In genomic region chr1:23562138-23562819, GRCh38 we compare ENCODE assay signal across 1 cellular context.
TF ChIP-seq lines count a peak whose summit lies in the region.

No MANE protein-coding gene starts in this region.

TF ChIP-seq in K562, 482 proteins besides CTCF, POLR2A, EP300 and RAD21 (continued from another document):
- no peak for TF ChIP-seq ZNF280B (CRISPR knock-in tag; IDR thresholded peaks at IDR 0.05)
- TF ChIP-seq SNIP1 (IDR thresholded peaks at IDR 0.05; ENCODE audit: low read depth) = no peak
- TF ChIP-seq IRF2 (CRISPR knock-in tag; IDR thresholded peaks at IDR 0.05) = no peak
- peak; percentile 93 for TF ChIP-seq HMGN3 (IDR thresholded peaks at IDR 0.05; ENCODE audit: borderline replicate concordance, extremely low read depth, insufficient read length, low read depth, low read length)
- TF ChIP-seq E4F1 (CRISPR knock-in tag; IDR thresholded peaks at IDR 0.05; ENCODE audit: borderline replicate concordance) = no peak
- no peak for TF ChIP-seq KDM5B (IDR thresholded peaks at IDR 0.05; ENCODE audit: insufficient replicate concordance, low read depth, low read length)
- TF ChIP-seq CSDE1 (IDR thresholded peaks at IDR 0.05) = no peak
- TF ChIP-seq ZNF511 (CRISPR knock-in tag; IDR thresholded peaks at IDR 0.05) = no peak
- peak; percentile 76 for TF ChIP-seq CBFA2T3 (IDR thresholded peaks at IDR 0.05)
- TF ChIP-seq FOXA3 (CRISPR knock-in tag; conservative IDR thresholded peaks at IDR 0.05 in 1 of 2, IDR thresholded peaks at IDR 0.05 in 1 of 2) = peak; percentile 92 to 98
- peak; percentile 13 for TF ChIP-seq PHF20 (IDR thresholded peaks at IDR 0.05; ENCODE audit: partially characterized antibody)
- TF ChIP-seq NEUROD1 (IDR thresholded peaks at IDR 0.05; ENCODE audit: borderline replicate concordance, low read depth, low read length, partially characterized antibody) = peak; percentile 13
- no peak for TF ChIP-seq ZNF121 (CRISPR knock-in tag; conservative IDR thresholded peaks at IDR 0.05)
- no peak for TF ChIP-seq KLF13 (tag; IDR thresholded peaks at IDR 0.05; ENCODE audit: borderline replicate concordance, low read depth)
- TF ChIP-seq RAD51 (IDR thresholded peaks at IDR 0.05; ENCODE audit: borderline replicate concordance, low read depth) = no peak; the same call in 1 of the 2 replicates
- no peak for TF ChIP-seq DEAF1 (CRISPR knock-in tag; IDR thresholded peaks at IDR 0.05)
- TF ChIP-seq NKRF (IDR thresholded peaks at IDR 0.05; ENCODE audit: borderline replicate concordance) = no peak; the same call in 1 of the 2 replicates
- no peak for TF ChIP-seq CLOCK (CRISPR knock-in tag; IDR thresholded peaks at IDR 0.05; ENCODE audit: borderline replicate concordance)
- no peak for TF ChIP-seq CREBBP (IDR thresholded peaks at IDR 0.05; ENCODE audit: low read depth, low read length)
- TF ChIP-seq CXXC5 (CRISPR knock-in tag; IDR thresholded peaks at IDR 0.05) = peak; percentile 58
- peak; percentile 81 to 95 for TF ChIP-seq SIN3A (IDR thresholded peaks at IDR 0.05; ENCODE audit: borderline replicate concordance in 2 of 2, control insufficient read depth in 1 of 2, low read depth in 2 of 2, low read length in 2 of 2)
- no peak for TF ChIP-seq ZNF23 (CRISPR knock-in tag; IDR thresholded peaks at IDR 0.05)
- no peak for TF ChIP-seq SMARCA5 (IDR thresholded peaks at IDR 0.05)
- TF ChIP-seq RBM39 (optimal IDR thresholded peaks at IDR 0.05; ENCODE audit: low read depth, low read length) = no peak
- TF ChIP-seq CHAMP1 (IDR thresholded peaks at IDR 0.05) = no peak
- no peak for TF ChIP-seq NCOA6 (IDR thresholded peaks at IDR 0.05)
- peak; percentile 63 for TF ChIP-seq SAP30 (IDR thresholded peaks at IDR 0.05; ENCODE audit: borderline replicate concordance, insufficient read depth, low read depth, low read length, poor library complexity, severe bottlenecking)
- TF ChIP-seq RB1 (IDR thresholded peaks at IDR 0.05; ENCODE audit: low read depth) = peak; percentile 14; the same call in 1 of the 2 replicates
- peak; percentile 84; the same call in 1 of the 2 replicates for TF ChIP-seq CTBP1 (IDR thresholded peaks at IDR 0.05; ENCODE audit: borderline replicate concordance)
- peak; percentile 42; the same call in 1 of the 2 replicates for TF ChIP-seq JUN (IDR thresholded peaks at IDR 0.05; ENCODE audit: borderline replicate concordance, low read depth, low read length)
- TF ChIP-seq JUN (CRISPR knock-in tag; IDR thresholded peaks at IDR 0.05; ENCODE audit: borderline replicate concordance) = no peak
- no peak for TF ChIP-seq MECOM (CRISPR knock-in tag; IDR thresholded peaks at IDR 0.05)
- TF ChIP-seq ZBTB8A (IDR thresholded peaks at IDR 0.05; ENCODE audit: partially characterized antibody) = no peak
- no peak; the same call in 1 of the 2 replicates for TF ChIP-seq NBN (IDR thresholded peaks at IDR 0.05; ENCODE audit: low read depth)
